8 cellular contexts compared by ENCODE assay signal in the genomic region with DNA sequence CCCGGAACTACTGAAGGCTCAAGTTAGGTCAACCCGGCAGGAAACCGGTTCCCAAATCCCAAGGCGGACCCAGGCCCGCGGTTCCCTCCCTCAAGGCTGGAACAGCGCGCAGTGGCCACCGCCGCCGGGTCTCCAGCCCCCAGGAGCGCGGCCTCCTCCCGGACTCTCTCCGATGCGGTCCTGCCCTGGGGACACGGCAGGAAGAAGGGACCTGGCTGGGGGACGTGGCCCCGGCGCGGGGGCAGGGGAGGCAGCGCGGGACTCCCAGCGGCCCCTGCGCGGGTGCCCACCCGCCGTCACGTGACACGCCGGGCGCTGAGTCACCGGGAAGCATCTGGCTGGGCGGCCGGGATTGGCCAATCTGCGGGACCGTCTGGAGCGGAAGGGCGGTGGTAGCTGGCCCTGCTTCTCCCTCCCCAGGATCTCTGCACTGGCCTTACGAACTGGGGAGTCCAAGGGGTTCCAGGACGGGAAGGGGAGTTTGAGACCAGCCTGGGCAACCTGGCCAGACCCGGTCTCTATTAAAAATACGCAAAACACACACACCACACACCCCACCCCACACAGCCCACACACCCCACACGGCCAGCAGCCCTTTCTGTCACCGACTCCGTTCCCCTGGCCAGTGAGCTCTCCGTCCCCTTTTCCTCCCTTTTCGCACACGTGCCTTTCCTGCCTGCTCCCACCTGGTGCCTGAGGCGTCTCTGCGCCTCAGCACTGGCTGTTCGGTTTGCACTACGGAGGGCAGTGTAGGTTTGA. TPM values are rescaled to one million over a fixed set of nuclear protein-coding genes. Genes with fewer than 3 reads are reported as not detected.
DNase-seq lines count a peak whose midpoint lies in the region; ATAC-seq lines count a peak whose summit lies in the region.

No MANE protein-coding gene starts in this region.

- peak overlapping the region; percentile 99 for H3K27ac ChIP-seq in layer of hippocampus (ENCODE audit: low read depth, low read length)

- no peaks in the 10 kb centered on the region for H3K27me3 ChIP-seq in layer of hippocampus (ENCODE audit: control insufficient read depth, insufficient read depth, low read length)

- ATAC-seq in GM19043 (IDR thresholded peaks at IDR 0.05; ENCODE audit: low read depth, unreplicated experiment) (peak; percentile 69), HG03378 (IDR thresholded peaks at IDR 0.05; ENCODE audit: unreplicated experiment) (peak; percentile 53)

- DNase-seq in AG20443 (ENCODE audit: low spot score): peak; percentile 94
- DNase-seq in NCI-H460 (ENCODE audit: extremely low read depth, low read depth): peak; percentile 90
- peak; percentile 87 to 91 for DNase-seq in activated CD4-positive, alpha-beta T cell treated with anti-CD3 and anti-CD28 coated beads for 24 hours (ENCODE audit: low read depth in 2 of 2)
- peak; percentile 95 for DNase-seq in cerebellum (ENCODE audit: low spot score)
- DNase-seq in stimulated activated CD4-positive, alpha-beta T cell treated with anti-CD3 and anti-CD28 coated beads, Interleukin-1b, Interleukin-23, amount 100 ng/mL, for 4 hours (ENCODE audit: low read depth in 2 of 2): peak; percentile 83 to 93

RNA-seq across cellular contexts. Expression of gene MALAT1, which starts 21.4 kb away (rescaled TPM):
- total RNA-seq in NCI-H460 (2014; rRNA removed; shearing (Covaris generic)): 1,855 and 2,221 TPM in 2 replicates
- polyA plus RNA-seq in NCI-H460 (2014; cell fraction: nucleus; rRNA removed): 153 and 329 TPM in 2 replicates
- 17,703 TPM for total RNA-seq in cerebellum

RNA-seq across cellular contexts. Expression of gene SCYL1, which starts 47.4 kb away (rescaled TPM):
- total RNA-seq in NCI-H460 (2014; rRNA removed; shearing (Covaris generic)): 45.0 and 47.3 TPM in 2 replicates
- polyA plus RNA-seq in NCI-H460 (2014; cell fraction: nucleus; rRNA removed): 50.8 and 65.1 TPM in 2 replicates
- 30.7 TPM for total RNA-seq in cerebellum

RNA-seq across cellular contexts. Expression of gene NEAT1, which starts 54.9 kb away (rescaled TPM):
- total RNA-seq in NCI-H460 (2014; rRNA removed; shearing (Covaris generic)): 50.1 and 58.2 TPM in 2 replicates
- polyA plus RNA-seq in NCI-H460 (2014; cell fraction: nucleus; rRNA removed): 197 and 205 TPM in 2 replicates
- total RNA-seq in cerebellum: 17.0 TPM

Comparison
In these comparisons a context has a peak if more than half of its experiments do, and no peak if none do; other contexts are left out.
1. Peak in every context shown above with its lines: DNase-seq, ATAC-seq and H3K27ac ChIP-seq.